ENCODE assay signal across 10 cellular contexts in the genomic region with DNA sequence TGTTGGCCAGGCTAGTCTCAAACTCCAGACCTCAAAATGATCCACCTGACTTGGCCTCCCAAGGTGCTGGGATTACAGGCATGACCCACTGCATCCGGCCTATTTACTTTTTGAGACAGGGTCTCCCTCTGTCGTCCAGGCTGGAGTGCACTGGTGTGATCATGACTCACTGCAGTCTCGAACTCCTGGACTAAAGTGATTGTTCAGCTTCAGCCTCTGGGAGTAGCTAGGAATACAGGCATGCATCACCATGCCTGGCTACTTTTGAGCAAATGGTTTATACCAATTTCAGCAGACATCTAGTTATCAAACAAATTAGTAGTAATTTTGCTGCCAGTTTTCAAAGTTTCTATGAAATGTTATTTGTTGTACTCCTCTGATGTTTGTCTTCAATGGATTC. TPM values are rescaled to one million over a fixed set of nuclear protein-coding genes. Genes with fewer than 3 reads are reported as not detected.
DNase-seq lines count a peak whose midpoint lies in the region; ATAC-seq and TF ChIP-seq lines count a peak whose summit lies in the region.
"Had no signal": no experiment of that assay in that cellular context is flagged by ENCODE, and none has a peak within 500 bp of the region (broad histone marks: within the 10 kb centered on the region; RNA-seq: fewer than 3 reads in every experiment).

No MANE protein-coding gene starts in this region.

- H3K27me3 Mint-ChIP-seq in natural killer cell treated with Interleukin-12 subunit alpha and Interleukin-12 subunit beta and Interleukin-15 and Interleukin-18, amount 100 ng/mL, for 72 hours = no peaks in the 10 kb centered on the region

- H3K27me3 ChIP-seq in DOHH2 (ENCODE audit: control insufficient read depth, low read length) = no peaks in the 10 kb centered on the region
- H3K27me3 ChIP-seq in adipocyte (replicated peaks; ENCODE audit: control insufficient read depth, insufficient read depth, low read length) = no peaks in the 10 kb centered on the region
- H3K27me3 ChIP-seq: esophagus squamous epithelium had no signal

- H3F3A ChIP-seq in DOHH2 (ENCODE audit: control insufficient read depth, insufficient read depth) = no peaks in the 10 kb centered on the region

- H3K9me2 ChIP-seq in DOHH2 (replicated peaks; ENCODE audit: control insufficient read depth, low read length) = no peaks in the 10 kb centered on the region

- peak overlapping the region; percentile 80 for H3K4me3 ChIP-seq in DOHH2 (ENCODE audit: low read length)
- H3K4me3 ChIP-seq in adipocyte (ENCODE audit: low read length) = peak overlapping the region; percentile 98

- H3K36me3 Mint-ChIP-seq in natural killer cell treated with Interleukin-12 subunit alpha and Interleukin-12 subunit beta and Interleukin-15 and Interleukin-18, amount 100 ng/mL, for 72 hours = peaks cover 36% of the 10 kb centered on the region

- H3K36me3 ChIP-seq in DOHH2 (ENCODE audit: control insufficient read depth, low read length) (peaks cover 49% of the 10 kb centered on the region), adipocyte (ENCODE audit: control insufficient read depth, insufficient read depth, low read length, severe bottlenecking) (peaks cover 9% of the 10 kb centered on the region)

- peak overlapping the region; percentile 75 for H3K4me2 ChIP-seq in DOHH2 (ENCODE audit: low read length)

- H3K4me1 ChIP-seq in DOHH2 (ENCODE audit: control insufficient read depth, low read length) (peaks cover 29% of the 10 kb centered on the region), adipocyte (ENCODE audit: control insufficient read depth, insufficient read depth, low read length) (peaks cover 26% of the 10 kb centered on the region)

- H4K20me1 ChIP-seq in DOHH2 (ENCODE audit: control insufficient read depth, insufficient read depth, low read depth, low read length) = peaks cover 17% of the 10 kb centered on the region

- no peak overlapping the region for H3K27ac ChIP-seq in DOHH2 (ENCODE audit: low read depth, low read length)
- H3K27ac ChIP-seq: esophagus squamous epithelium, PC-9 had no signal

- peak overlapping the region; percentile 100 for H3K9ac ChIP-seq in adipocyte (ENCODE audit: low read length)

- H3K79me2 ChIP-seq in DOHH2 (ENCODE audit: control insufficient read depth, low read length) = peaks cover 72% of the 10 kb centered on the region

- H3K9me3 Mint-ChIP-seq in natural killer cell treated with Interleukin-12 subunit alpha and Interleukin-12 subunit beta and Interleukin-15 and Interleukin-18, amount 100 ng/mL, for 72 hours = no peaks in the 10 kb centered on the region

- H3K27ac Mint-ChIP-seq in natural killer cell treated with Interleukin-12 subunit alpha and Interleukin-12 subunit beta and Interleukin-15 and Interleukin-18, amount 100 ng/mL, for 72 hours = peak overlapping the region; percentile 95 to 99

- no peaks in the 10 kb centered on the region for H3K9me3 ChIP-seq in DOHH2 (ENCODE audit: control insufficient read depth, insufficient read depth, low read length)
- H3K9me3 ChIP-seq in adipocyte (ENCODE audit: control insufficient read depth, low read length) = no peaks in the 10 kb centered on the region
- H3K9me3 ChIP-seq: esophagus squamous epithelium had no signal

- no peak for ATAC-seq in natural killer cell treated with Interleukin-12 subunit alpha and Interleukin-12 subunit beta and Interleukin-15 and Interleukin-18, amount 100 ng/mL, for 72 hours
- no peak for ATAC-seq in HG02870 (IDR thresholded peaks at IDR 0.05; ENCODE audit: unreplicated experiment)

- H3K4me1 Mint-ChIP-seq in natural killer cell treated with Interleukin-12 subunit alpha and Interleukin-12 subunit beta and Interleukin-15 and Interleukin-18, amount 100 ng/mL, for 72 hours (ENCODE audit: low read depth in 2 of 2) = peaks cover 43 to 60% of the 10 kb centered on the region in 2 donors

- peak overlapping the region; percentile 98 for H3K4me3 Mint-ChIP-seq in natural killer cell treated with Interleukin-12 subunit alpha and Interleukin-12 subunit beta and Interleukin-15 and Interleukin-18, amount 100 ng/mL, for 72 hours

- no peak for TF ChIP-seq CTCF in DOHH2 (IDR thresholded peaks at IDR 0.05; ENCODE audit: low read depth, low read length, poor library complexity, severe bottlenecking)

- DNase-seq in HT1080 (ENCODE audit: low read depth) (peak; percentile 12), adipocyte (ENCODE audit: low read depth) (no peak), NCI-H2107 treated with DMSO at 0.1 percent for 48 hours (lab: John Stamatoyannopoulos, UW; ENCODE audit: unreplicated experiment) (no peak)
- DNase-seq in natural killer cell treated with Interleukin-12 subunit alpha and Interleukin-12 subunit beta and Interleukin-15 and Interleukin-18, amount 100 ng/mL, for 72 hours (ENCODE audit: low spot score) = no peak
- DNase-seq in activated effector memory CD4-positive, alpha-beta T cell treated with Interleukin-2 at 50 U/mL for 16 hours = no peak
- DNase-seq: esophagus squamous epithelium, NCI-H1417, PC-9 had no signal

RNA-seq across cellular contexts. Expression of a gene that starts 2.2 kb away (rescaled TPM):
- total RNA-seq in HT1080 (2014; rRNA removed; shearing (Covaris generic)) = 49.6 and 65.5 TPM in 2 replicates
- 65.7 and 95.8 TPM in 2 replicates for polyA plus RNA-seq in HT1080 (2015; cell fraction: cytosol; rRNA removed)
- 82.8 and 89.4 TPM in 2 replicates for polyA plus RNA-seq in HT1080 (2015; cell fraction: nucleus; rRNA removed)
- total RNA-seq in natural killer cell treated with Interleukin-12 subunit alpha and Interleukin-12 subunit beta and Interleukin-15 and Interleukin-18, amount 100 ng/mL, for 72 hours = 100 to 1,000 TPM; 136 to 146 TPM
